In the genomic region with DNA sequence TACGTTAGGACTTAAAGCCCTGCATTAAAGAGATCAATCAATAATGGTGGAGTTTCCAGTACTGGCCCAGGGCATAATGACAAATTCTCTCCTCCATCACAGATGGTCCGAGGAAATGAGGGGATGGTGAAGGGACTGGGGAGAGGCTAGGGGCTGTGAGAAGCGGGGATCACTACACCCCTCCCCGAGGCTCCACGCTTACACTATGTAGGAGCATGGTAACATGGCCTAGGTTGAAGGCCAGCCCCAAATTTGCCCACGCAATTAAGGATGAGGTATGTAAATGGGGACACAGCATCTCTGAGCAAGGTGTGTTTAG, we compare ENCODE assay signal across 13 cellular contexts. TPM values are rescaled to one million over a fixed set of nuclear protein-coding genes. Genes with fewer than 3 reads are reported as not detected.
DNase-seq lines count a peak whose midpoint lies in the region; ATAC-seq and TF ChIP-seq lines count a peak whose summit lies in the region.
"Had no signal": no experiment of that assay in that cellular context is flagged by ENCODE, and none has a peak within 500 bp of the region (broad histone marks: within the 10 kb centered on the region; RNA-seq: fewer than 3 reads in every experiment).

No MANE protein-coding gene starts in this region.

- DNase-seq in activated effector memory CD4-positive, alpha-beta T cell treated with anti-CD3 and anti-CD28 coated beads, Interleukin-2, amount 50 U/mL, for 16 hours = peak; percentile 43
- no peak for DNase-seq in activated effector memory CD4-positive, alpha-beta T cell treated with Interleukin-2 at 50 U/mL for 16 hours
- DNase-seq in central memory CD8-positive, alpha-beta T cell (ENCODE audit: low spot score in 2 of 2) = no peak
- DNase-seq in lower lobe of right lung (no peak), tibial artery (no peak), NCI-H446 treated with DMSO at 0.1 percent for 48 hours (lab: John Stamatoyannopoulos, UW) (no peak), foreskin keratinocyte (no peak), NCI-H226 (no peak)
- DNase-seq: DMS79 had no signal

- no peaks in the 10 kb centered on the region for H3K36me3 ChIP-seq in lower lobe of right lung
- H3K36me3 ChIP-seq in tibial artery = no peaks in the 10 kb centered on the region
- H3K36me3 ChIP-seq: sigmoid colon had no signal

- peaks cover 52% of the 10 kb centered on the region for H3K4me1 Mint-ChIP-seq in central memory CD8-positive, alpha-beta T cell

- no peak for ATAC-seq in central memory CD8-positive, alpha-beta T cell (replicated peaks; ENCODE audit: extremely low read depth, poor library complexity, severe bottlenecking)
- no peak for ATAC-seq in lower lobe of right lung
- ATAC-seq in foreskin keratinocyte = no peak

- intact Hi-C loops in lower lobe of right lung (cut with DNase I) = no loop called here
- intact Hi-C loops in tibial artery (cut with DNase I; ENCODE audit: low total_unique reads) = no loop called here

- no peaks in the 10 kb centered on the region for H3K27me3 Mint-ChIP-seq in central memory CD8-positive, alpha-beta T cell
- H3K27me3 Mint-ChIP-seq: activated B cell treated with CpG ODN at 0.5 μM for 24 hours had no signal

- peak overlapping the region; percentile 61 for H3K27ac ChIP-seq in lower lobe of right lung
- H3K27ac ChIP-seq in tibial artery = peak overlapping the region; percentile 68 to 70
- no peak overlapping the region for H3K27ac ChIP-seq in foreskin keratinocyte
- H3K27ac ChIP-seq: SK-N-MC had no signal

- H3K4me1 ChIP-seq in lower lobe of right lung = peaks cover 21% of the 10 kb centered on the region
- H3K4me1 ChIP-seq in tibial artery = peaks cover 0 to 8% (median 7%) of the 10 kb centered on the region in 4 donors
- H3K4me1 ChIP-seq in foreskin keratinocyte = no peaks in the 10 kb centered on the region

- peaks cover 2% of the 10 kb centered on the region for H3K36me3 Mint-ChIP-seq in central memory CD8-positive, alpha-beta T cell (ENCODE audit: insufficient read depth)

- no peaks in the 10 kb centered on the region for H3K9me3 ChIP-seq in lower lobe of right lung
- no peaks in the 10 kb centered on the region for H3K9me3 ChIP-seq in tibial artery
- H3K9me3 ChIP-seq: sigmoid colon had no signal

- H3K27ac Mint-ChIP-seq in central memory CD8-positive, alpha-beta T cell (ENCODE audit: low read depth) = peak overlapping the region; percentile 19
- H3K27ac Mint-ChIP-seq: activated B cell treated with CpG ODN at 0.5 μM for 24 hours; stimulated activated naive CD8-positive, alpha-beta T cell treated with anti-CD3 and anti-CD28 coated beads, Interleukin-15, Interleukin-2, amounts not matched to agents 100 ng/mL and 50 ng/mL, for 24 hours had no signal

- H3K27me3 ChIP-seq in lower lobe of right lung (ENCODE audit: low read depth) (no peaks in the 10 kb centered on the region), tibial artery (no peaks in the 10 kb centered on the region), foreskin keratinocyte (peaks cover 4% of the 10 kb centered on the region)
- H3K27me3 ChIP-seq: sigmoid colon had no signal

- TF ChIP-seq CTCF in lower lobe of right lung (IDR thresholded peaks at IDR 0.05) = no peak
- TF ChIP-seq CTCF in tibial artery (IDR thresholded peaks at IDR 0.05) = no peak
- no peak for TF ChIP-seq CTCF in foreskin keratinocyte (conservative IDR thresholded peaks at IDR 0.05)

- H3K9me3 Mint-ChIP-seq in central memory CD8-positive, alpha-beta T cell = no peaks in the 10 kb centered on the region
- H3K9me3 Mint-ChIP-seq: stimulated activated naive CD8-positive, alpha-beta T cell treated with anti-CD3 and anti-CD28 coated beads, Interleukin-15, Interleukin-2, amounts not matched to agents 100 ng/mL and 50 ng/mL, for 24 hours had no signal

- H3K4me3 ChIP-seq in lower lobe of right lung = no peak overlapping the region
- H3K4me3 ChIP-seq in tibial artery = no peak overlapping the region
- H3K4me3 ChIP-seq: sigmoid colon, SK-N-MC had no signal

- H3K4me3 Mint-ChIP-seq in central memory CD8-positive, alpha-beta T cell = no peak overlapping the region
- H3K4me3 Mint-ChIP-seq: stimulated activated naive CD8-positive, alpha-beta T cell treated with anti-CD3 and anti-CD28 coated beads, Interleukin-15, Interleukin-2, amounts not matched to agents 100 ng/mL and 50 ng/mL, for 24 hours had no signal

RNA-seq across cellular contexts. Expression of gene AKTIP, which starts 8.0 kb away (rescaled TPM):
- 43.7 TPM for total RNA-seq in lower lobe of right lung
- 11.8 and 12.9 TPM in 2 replicates for total RNA-seq in foreskin keratinocyte
- polyA plus RNA-seq in foreskin keratinocyte = 8.8 and 10.4 TPM in 2 replicates
